Comparison of ENCODE assay signal across 8 cellular contexts in the genomic region with DNA sequence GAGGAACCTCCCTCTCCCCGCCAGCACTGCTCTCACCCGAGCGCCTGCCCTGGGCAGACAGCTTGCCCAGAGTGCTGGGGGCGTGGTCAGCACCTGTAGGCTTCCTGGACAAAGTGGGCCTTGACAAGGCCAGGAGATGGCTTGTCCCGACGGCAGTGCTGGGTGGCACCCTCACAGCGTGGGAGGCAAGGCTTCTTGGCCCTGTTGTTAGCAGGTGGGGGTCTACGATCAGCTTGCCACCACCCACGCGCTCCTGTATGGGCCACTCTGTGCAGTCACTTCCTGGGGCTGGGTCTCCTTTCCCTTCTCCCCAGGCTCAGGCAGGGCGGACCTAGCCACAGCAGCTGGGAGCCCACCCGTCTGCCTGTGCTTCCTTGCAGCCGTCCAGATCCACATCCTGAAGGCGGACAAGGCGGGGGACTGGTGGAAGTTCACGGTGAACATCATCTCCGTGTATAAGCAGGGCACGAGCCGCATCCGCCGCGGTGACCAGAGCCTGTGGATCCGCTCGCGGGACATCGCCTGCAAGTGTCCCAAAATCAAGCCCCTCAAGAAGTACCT.
DNase-seq lines count a peak whose midpoint lies in the region; TF ChIP-seq lines count a peak whose summit lies in the region.

No MANE protein-coding gene starts in this region.

- POLR2A ChIA-PET in AG04450 (lab: Yijun Ruan, JAX) = no interaction called here

- H3K4me1 ChIP-seq in HUES6 (ENCODE audit: control insufficient read depth, insufficient read depth, low read length) = peaks cover 35% of the 10 kb centered on the region
- peaks cover 11 to 48% of the 10 kb centered on the region in 2 donors for H3K4me1 ChIP-seq in muscle layer of duodenum (ENCODE audit: control insufficient read depth in 1 of 2, insufficient read depth in 2 of 2, low read length in 2 of 2)

- H3K4me3 ChIP-seq in AG04450 (ENCODE audit: low read depth, low read length) (peak overlapping the region; percentile 52), HUES6 (ENCODE audit: low read depth, low read length) (peak overlapping the region; percentile 58), choroid plexus epithelial cell (ENCODE audit: low read depth, low read length) (peak overlapping the region; percentile 49), muscle layer of duodenum (ENCODE audit: low read depth in 1 of 2, low read length in 2 of 2) (peak overlapping the region; percentile 46 to 53)

- H3K9ac ChIP-seq in HUES6 (ENCODE audit: low read length) = peak overlapping the region; percentile 10

- H3K27ac ChIP-seq in AG04450 (ENCODE audit: low read depth, low read length) = no peak overlapping the region
- no peak overlapping the region for H3K27ac ChIP-seq in HUES6 (ENCODE audit: low read depth, low read length)
- H3K27ac ChIP-seq in muscle layer of duodenum (ENCODE audit: low read length) = peak overlapping the region; percentile 72

- intact Hi-C loops in head of caudate nucleus (cut with DNase I) = no loop called here

- DNase-seq in AG04450 (ENCODE audit: low read depth, low spot score) (no peak), choroid plexus epithelial cell (ENCODE audit: low read depth) (no peak), RKO (ENCODE audit: low spot score) (no peak), NCI-H345 treated with DMSO at 0.1 percent for 48 hours (lab: John Stamatoyannopoulos, UW; ENCODE audit: unreplicated experiment) (no peak), head of caudate nucleus (no peak), NCI-H510A treated with DMSO at 0.1 percent for 48 hours (lab: John Stamatoyannopoulos, UW) (no peak)

- CTCF ChIA-PET in AG04450 (lab: Charles Lee) = no interaction called here

- TF ChIP-seq CTCF in AG04450 (IDR thresholded peaks at IDR 0.05; ENCODE audit: low read depth, low read length) = no peak
- no peak for TF ChIP-seq CTCF in choroid plexus epithelial cell (conservative IDR thresholded peaks at IDR 0.05; ENCODE audit: low read depth, low read length)

- no peaks in the 10 kb centered on the region for H3K27me3 ChIP-seq in AG04450 (ENCODE audit: control insufficient read depth, insufficient read depth, low read length)
- peaks cover 10% of the 10 kb centered on the region for H3K27me3 ChIP-seq in HUES6 (ENCODE audit: control insufficient read depth, insufficient read depth, low read length)
- no peaks in the 10 kb centered on the region for H3K27me3 ChIP-seq in muscle layer of duodenum (ENCODE audit: low read depth, low read length)

- H3K36me3 ChIP-seq in HUES6 (ENCODE audit: control insufficient read depth, insufficient read depth, low read length) (no peaks in the 10 kb centered on the region), muscle layer of duodenum (ENCODE audit: control insufficient read depth in 1 of 2, insufficient read depth in 2 of 2, low read length in 2 of 2) (peaks cover 0 to 3% of the 10 kb centered on the region in 2 donors)

- peaks cover 4% of the 10 kb centered on the region; the same call in 1 of the 2 replicates for H3K9me3 ChIP-seq in AG04450 (ENCODE audit: control insufficient read depth, insufficient read depth, low read length)
- no peaks in the 10 kb centered on the region for H3K9me3 ChIP-seq in HUES6 (ENCODE audit: control insufficient read depth, insufficient read depth, low read depth, low read length)
- no peaks in the 10 kb centered on the region for H3K9me3 ChIP-seq in muscle layer of duodenum (ENCODE audit: control insufficient read depth in 1 of 2, low read length in 2 of 2)
